In genomic region chr7:78594191-78594590, GRCh38 we compare ENCODE assay signal across 8 cellular contexts.
DNase-seq lines count a peak whose midpoint lies in the region; TF ChIP-seq lines count a peak whose summit lies in the region.
"Not testable (repeated sequence)": the region's sequence is repeated elsewhere in the genome, so short reads cannot be mapped to it uniquely, and the experiment has no call there.

No MANE protein-coding gene starts in this region.

- H3K9me2 ChIP-seq in SK-N-SH: not testable (repeated sequence)

- H3K4me3 ChIP-seq in HUES64 (ENCODE audit: low read length); SK-N-SH (ENCODE audit: low read depth in 2 of 2, low read length in 1 of 2); epithelial cell of proximal tubule (ENCODE audit: low read depth, low read length): not testable (repeated sequence)

- not testable (repeated sequence) for TF ChIP-seq CTCF in SK-N-SH (IDR thresholded peaks at IDR 0.05); epithelial cell of proximal tubule (conservative IDR thresholded peaks at IDR 0.05; ENCODE audit: low read depth, low read length)

- H3K4me2 ChIP-seq in SK-N-SH: peak overlapping the region; percentile 4; the same call in 1 of the 2 replicates

- not testable (repeated sequence) for TF ChIP-seq EP300 in SK-N-SH (IDR thresholded peaks at IDR 0.05; ENCODE audit: borderline replicate concordance in 1 of 2, low read depth in 1 of 2, low read length in 1 of 2)

- H3K79me2 ChIP-seq in SK-N-SH (ENCODE audit: insufficient read depth): not testable (repeated sequence)

- POLR2A ChIA-PET in SK-N-SH (lab: Yijun Ruan, JAX): not testable (repeated sequence)

- DNase-seq in EL (peak; percentile 59), astrocyte of the hippocampus (ENCODE audit: low read depth, low spot score) (peak; percentile 36), epithelial cell of proximal tubule (ENCODE audit: low read depth) (peak; percentile 38), kidney glomerular epithelial cell (lab: John Stamatoyannopoulos, UW) (peak; percentile 70), myocyte (ENCODE audit: low read depth) (peak; percentile 31), renal cortical epithelial cell (ENCODE audit: low read depth) (peak; percentile 66)
- not testable (repeated sequence) for DNase-seq in SK-N-SH

- not testable (repeated sequence) for H3K9me3 ChIP-seq in HUES64 (ENCODE audit: insufficient read depth, low read depth, low read length); SK-N-SH

- peaks cover 13% of the 10 kb centered on the region for H3K4me1 ChIP-seq in HUES64 (ENCODE audit: insufficient read depth, low read length)
- H3K4me1 ChIP-seq in SK-N-SH (ENCODE audit: control insufficient read depth in 1 of 2, insufficient read depth in 2 of 2, low read depth in 1 of 2, low read length in 1 of 2): not testable (repeated sequence)

- H3K36me3 ChIP-seq in HUES64 (ENCODE audit: insufficient read depth, low read length); SK-N-SH (replicated peaks in 1 of 2; ENCODE audit: control insufficient read depth in 1 of 2, insufficient read depth in 2 of 2, low read length in 1 of 2): not testable (repeated sequence)

- not testable (repeated sequence) for H2AFZ ChIP-seq in SK-N-SH (ENCODE audit: low read depth)

- CTCF ChIA-PET in SK-N-SH (lab: Yijun Ruan, JAX): interaction anchor here (1.2 to 1.4 kb wide), 3 partner anchors 13 to 582 kb away, joined by 3 to 4 read pairs (median 4); no protein-coding TSS in a partner anchor

- 0 out of 2 replicates have a peak overlapping the region, but pooled peaks have one; percentile 12 for H3K27ac ChIP-seq in HUES64 (ENCODE audit: low read depth, low read length)
- H3K27ac ChIP-seq in SK-N-SH (ENCODE audit: low read depth in 2 of 2, low read length in 1 of 2): peak overlapping the region in 1 of 2 experiments; percentile 54; a peak in 2 of 4 replicates

- WGBS in HUES64: 91% methylated on average over 2 of the region's 2 CpGs
- 45% methylated on average over 2 of the region's 2 CpGs for WGBS in SK-N-SH (ENCODE audit: low lambda C conversion rate)

- H3F3A ChIP-seq in SK-N-SH (replicated peaks; ENCODE audit: insufficient read depth): not testable (repeated sequence)

- TF ChIP-seq RAD21 in SK-N-SH (IDR thresholded peaks at IDR 0.05; ENCODE audit: low read length): not testable (repeated sequence)

- not testable (repeated sequence) for H3K27me3 ChIP-seq in HUES64 (ENCODE audit: insufficient read depth, low read length); SK-N-SH (ENCODE audit: insufficient read depth)

- H4K20me1 ChIP-seq in SK-N-SH (ENCODE audit: insufficient read depth): not testable (repeated sequence)

- not testable (repeated sequence) for H3K9ac ChIP-seq in HUES64 (ENCODE audit: low read depth, low read length)
- H3K9ac ChIP-seq in SK-N-SH: 0 out of 2 replicates have a peak overlapping the region, but pooled peaks have one; percentile 9

TF ChIP-seq in SK-N-SH, 30 proteins besides CTCF, POLR2A, EP300 and RAD21:
- TF ChIP-seq JUND (IDR thresholded peaks at IDR 0.05): 0 out of 2 replicates have a peak, but pooled peaks have one; percentile 7
